Comparison of ENCODE assay signal across 8 cellular contexts in the genomic region with DNA sequence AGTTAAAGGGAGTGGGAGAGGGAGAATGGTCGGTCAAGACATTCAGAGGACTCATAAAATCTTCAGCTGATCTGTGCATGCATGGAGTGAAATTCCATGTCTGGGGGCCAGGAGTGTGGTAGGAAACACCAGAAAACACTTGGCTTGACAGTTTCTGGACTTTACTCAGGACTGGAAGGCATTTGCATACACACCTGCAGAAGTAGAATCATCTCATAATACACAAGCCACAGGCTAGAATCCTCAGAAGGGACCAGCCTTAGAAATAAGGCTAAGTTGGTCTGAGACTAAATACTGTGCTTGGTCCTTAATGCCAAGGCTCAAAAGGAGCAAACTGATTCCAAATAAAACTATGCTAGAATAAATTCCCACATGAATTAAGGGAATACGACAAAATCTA.
"Had no signal": no experiment of that assay in that cellular context is flagged by ENCODE, and none has a peak within 500 bp of the region (broad histone marks: within the 10 kb centered on the region; RNA-seq: fewer than 3 reads in every experiment).

No MANE protein-coding gene starts in this region.

- H3K4me3 ChIP-seq: GM23248, HAP-1 had no signal

- H3K36me3 ChIP-seq: HAP-1 had no signal

- DNase-seq: GM23248, GOT3, H7, HFFc6 had no signal

- H3K27ac ChIP-seq: GM23248, HL-60 had no signal

- ATAC-seq: HCT116, HepG2 had no signal
